Comparison of ENCODE assay signal across 20 cellular contexts in genomic region chr1:206831605-206832004, GRCh38. TPM values are rescaled to one million over a fixed set of nuclear protein-coding genes. Genes with fewer than 3 reads are reported as not detected.
"Had no signal": no experiment of that assay in that cellular context is flagged by ENCODE, and none has a peak within 500 bp of the region (broad histone marks: within the 10 kb centered on the region; RNA-seq: fewer than 3 reads in every experiment).

No MANE protein-coding gene starts in this region.

- H3K4me1 ChIP-seq: ascending aorta, parathyroid adenoma, sigmoid colon had no signal

- H3K27me3 Mint-ChIP-seq: memory B cell had no signal

- H3K36me3 ChIP-seq: ascending aorta, neutrophil, sigmoid colon, spleen, thyroid gland had no signal

- H3K79me2 ChIP-seq: parathyroid adenoma had no signal

- H3K9ac ChIP-seq: parathyroid adenoma had no signal

- H3K9me3 ChIP-seq: ascending aorta, neutrophil, sigmoid colon, spleen, thyroid gland had no signal

- H2AFZ ChIP-seq: parathyroid adenoma had no signal

- H3K27me3 ChIP-seq: ascending aorta, neutrophil, sigmoid colon, spleen, thyroid gland had no signal

- H3K4me3 ChIP-seq: ascending aorta, sigmoid colon, spleen, thyroid gland had no signal

- H3K36me3 Mint-ChIP-seq: activated naive CD4-positive, alpha-beta T cell treated with anti-CD3 and anti-CD28 coated beads, Interleukin-2, amount 10 ng/mL, durations not matched to agents 7 days and 5 days; memory B cell; natural killer cell had no signal

- H3K27ac Mint-ChIP-seq: activated naive CD4-positive, alpha-beta T cell treated with anti-CD3 and anti-CD28 coated beads, Interleukin-2, amount 10 ng/mL, durations not matched to agents 7 days and 5 days; dendritic cell treated with granulocyte-macrophage colony-stimulating factor and Interleukin-4, amounts not matched to agents 40 ng/mL and 50 ng/mL, for 4 days; memory B cell; natural killer cell had no signal

- FAIRE-seq: bronchial epithelial cell, urothelium cell line had no signal

- H3K4me3 Mint-ChIP-seq: activated naive CD4-positive, alpha-beta T cell treated with anti-CD3 and anti-CD28 coated beads, Interleukin-2, amount 10 ng/mL, durations not matched to agents 7 days and 5 days; dendritic cell treated with granulocyte-macrophage colony-stimulating factor and Interleukin-4, amounts not matched to agents 40 ng/mL and 50 ng/mL, for 4 days; memory B cell; natural killer cell had no signal

- H3K27ac ChIP-seq: ascending aorta, neutrophil, parathyroid adenoma, sigmoid colon, spleen had no signal

- ATAC-seq: left ventricle myocardium superior, natural killer cell had no signal

- H3K9me3 Mint-ChIP-seq: activated naive CD4-positive, alpha-beta T cell treated with anti-CD3 and anti-CD28 coated beads, Interleukin-2, amount 10 ng/mL, durations not matched to agents 7 days and 5 days; dendritic cell treated with granulocyte-macrophage colony-stimulating factor and Interleukin-4, amounts not matched to agents 40 ng/mL and 50 ng/mL, for 4 days; memory B cell; natural killer cell had no signal

- DNase-seq: activated naive CD4-positive, alpha-beta T cell treated with anti-CD3 and anti-CD28 coated beads, Interleukin-2, amount 10 ng/mL, durations not matched to agents 7 days and 5 days; effector memory CD4-positive, alpha-beta T cell; foreskin melanocyte; kidney glomerular epithelial cell; left ventricle myocardium superior; natural killer cell; sigmoid colon; spleen; stimulated activated CD4-positive, alpha-beta T cell treated with anti-CD3 and anti-CD28 coated beads, Interleukin-2, amount 100 ng/mL, for 24 hours; thyroid gland had no signal

RNA-seq across cellular contexts. Expression of gene IL20, which starts 33.8 kb away (rescaled TPM):
- total RNA-seq: activated CD8-positive, alpha-beta memory T cell treated with anti-CD3 and anti-CD28 coated beads for 36 hours; ascending aorta; cerebellum; fibroblast of lung; left ventricle myocardium superior; natural killer cell; sigmoid colon; spleen; thyroid gland had no signal
- polyA plus RNA-seq: fibroblast of lung, sigmoid colon, spleen had no signal

RNA-seq across cellular contexts. Expression of gene IL10, which starts 59.3 kb away (rescaled TPM):
- total RNA-seq: bronchial epithelial cell, fibroblast of lung had no signal
- polyA plus RNA-seq: fibroblast of lung had no signal
